11 cellular contexts compared by ENCODE assay signal in genomic region chr5:107542831-107543231, GRCh38.
A peak's percentile ranks its signal among the peaks of the same experiment; 100 is the strongest.
DNase-seq lines count a peak whose midpoint lies in the region; ATAC-seq lines count a peak whose summit lies in the region.
"Had no signal": no experiment of that assay in that cellular context is flagged by ENCODE, and none has a peak within 500 bp of the region (broad histone marks: within the 10 kb centered on the region; RNA-seq: fewer than 3 reads in every experiment).

No MANE protein-coding gene starts in this region.

- H3K36me3 Mint-ChIP-seq in T-helper 2 cell treated with Interferon-gamma antibody and Interleukin-4, amounts not matched to agents 5 μg/mL and 100 μg/mL, for 36 hours (ENCODE audit: low read depth), result no peaks in the 10 kb centered on the region
- H3K36me3 Mint-ChIP-seq in activated CD4-positive, alpha-beta memory T cell treated with anti-CD3 and anti-CD28 coated beads, Interleukin-2, amount 10 ng/mL, durations not matched to agents 7 days and 5 days (ENCODE audit: low read depth), result no peaks in the 10 kb centered on the region
- H3K36me3 Mint-ChIP-seq: activated naive CD4-positive, alpha-beta T cell treated with anti-CD3 and anti-CD28 coated beads, Interleukin-2, amount 50 U/mL, for 24 hours; CD4-positive, CD25-positive, alpha-beta regulatory T cell had no signal

- H3K4ac ChIP-seq in mesenchymal stem cell (ENCODE audit: low read depth in 1 of 2, low read length in 2 of 2), result no peak overlapping the region

- no peak overlapping the region for H2BK15ac ChIP-seq in mesenchymal stem cell (ENCODE audit: low read depth, poor library complexity, severe bottlenecking)

- peak; percentile 13 for DNase-seq in NCI-H82 (lab: John Stamatoyannopoulos, UW)
- DNase-seq in NCI-H82 treated with DMSO at 0.1 percent for 48 hours (lab: John Stamatoyannopoulos, UW; ENCODE audit: unreplicated experiment), result no peak
- peak; percentile 72 for DNase-seq in mesenchymal stem cell
- no peak for DNase-seq in T-helper 2 cell treated with Interferon-gamma antibody and Interleukin-4, amounts not matched to agents 5 μg/mL and 100 μg/mL, for 36 hours (ENCODE audit: low spot score)
- DNase-seq in activated CD4-positive, alpha-beta memory T cell treated with anti-CD3 and anti-CD28 coated beads, Interleukin-2, amount 10 ng/mL, durations not matched to agents 7 days and 5 days, result no peak
- DNase-seq in activated CD4-positive, alpha-beta T cell treated with anti-CD3 and anti-CD28 coated beads for 48 hours, result no peak
- DNase-seq: CD4-positive, CD25-positive, alpha-beta regulatory T cell; stimulated activated naive CD8-positive, alpha-beta T cell treated with anti-CD3 and anti-CD28 coated beads, Interleukin-15, Interleukin-2, amounts not matched to agents 100 U/mL and 50 U/mL, for 24 hours had no signal

- no peak overlapping the region for H2BK12ac ChIP-seq in mesenchymal stem cell (ENCODE audit: low read length in 2 of 2)

- H3K14ac ChIP-seq in mesenchymal stem cell (ENCODE audit: low read length in 2 of 2), result no peak overlapping the region

- no peak overlapping the region for H2AFZ ChIP-seq in mesenchymal stem cell (ENCODE audit: low read depth, low read length)

- H3K4me3 Mint-ChIP-seq in T-helper 2 cell treated with Interferon-gamma antibody and Interleukin-4, amounts not matched to agents 5 μg/mL and 100 μg/mL, for 36 hours, result no peak overlapping the region
- H3K4me3 Mint-ChIP-seq in activated CD4-positive, alpha-beta memory T cell treated with anti-CD3 and anti-CD28 coated beads, Interleukin-2, amount 10 ng/mL, durations not matched to agents 7 days and 5 days, result no peak overlapping the region
- H3K4me3 Mint-ChIP-seq: activated naive CD4-positive, alpha-beta T cell treated with anti-CD3 and anti-CD28 coated beads, Interleukin-2, amount 50 U/mL, for 24 hours; CD4-positive, CD25-positive, alpha-beta regulatory T cell had no signal

- peak overlapping the region; percentile 89 for H3K27ac ChIP-seq in mesenchymal stem cell (ENCODE audit: low read length, poor library complexity, severe bottlenecking)

- H2AK5ac ChIP-seq in mesenchymal stem cell (ENCODE audit: low read length, severe bottlenecking), result peak overlapping the region; percentile 22

- peak overlapping the region; percentile 54 for H3K4me2 ChIP-seq in mesenchymal stem cell (ENCODE audit: low read length, poor library complexity, severe bottlenecking)

- H3K27me3 ChIP-seq in endocrine pancreas (ENCODE audit: control insufficient read depth, insufficient read depth, low read length), result no peaks in the 10 kb centered on the region
- no peaks in the 10 kb centered on the region for H3K27me3 ChIP-seq in mesenchymal stem cell (ENCODE audit: control insufficient read depth in 1 of 2, insufficient read depth in 1 of 2, low read length in 2 of 2)

- 54% methylated on average over 1 of the region's 7 CpGs for WGBS in mesenchymal stem cell

- peak overlapping the region; percentile 32 for H3K4me3 ChIP-seq in endocrine pancreas (ENCODE audit: control insufficient read depth, insufficient read depth, low read length)
- H3K4me3 ChIP-seq in mesenchymal stem cell (ENCODE audit: insufficient read depth in 1 of 2, low read depth in 1 of 2, low read length in 2 of 2), result peak overlapping the region in 1 of 2 experiments; percentile 60

- CTCF ChIA-PET in activated CD4-positive, alpha-beta memory T cell treated with anti-CD3 and anti-CD28 coated beads, Interleukin-2, amount 10 ng/mL, durations not matched to agents 7 days and 5 days (lab: Charles Lee), result no interaction called here

- peaks cover 3% of the 10 kb centered on the region for H3K4me1 Mint-ChIP-seq in T-helper 2 cell treated with Interferon-gamma antibody and Interleukin-4, amounts not matched to agents 5 μg/mL and 100 μg/mL, for 36 hours (ENCODE audit: low read depth)
- peaks cover 3% of the 10 kb centered on the region for H3K4me1 Mint-ChIP-seq in activated CD4-positive, alpha-beta memory T cell treated with anti-CD3 and anti-CD28 coated beads, Interleukin-2, amount 10 ng/mL, durations not matched to agents 7 days and 5 days
- H3K4me1 Mint-ChIP-seq: activated naive CD4-positive, alpha-beta T cell treated with anti-CD3 and anti-CD28 coated beads, Interleukin-2, amount 50 U/mL, for 24 hours; CD4-positive, CD25-positive, alpha-beta regulatory T cell had no signal

- H3K4me1 ChIP-seq in endocrine pancreas (ENCODE audit: control insufficient read depth, insufficient read depth, low read length) (peaks cover 9% of the 10 kb centered on the region), mesenchymal stem cell (ENCODE audit: control insufficient read depth, insufficient read depth, low read depth, low read length) (peaks cover 14% of the 10 kb centered on the region)

- H2BK120ac ChIP-seq in mesenchymal stem cell (ENCODE audit: low read depth, low read length), result peak overlapping the region; percentile 34

- peaks cover 13% of the 10 kb centered on the region for H3K27me3 Mint-ChIP-seq in T-helper 2 cell treated with Interferon-gamma antibody and Interleukin-4, amounts not matched to agents 5 μg/mL and 100 μg/mL, for 36 hours (ENCODE audit: low read depth)
- peaks cover 4% of the 10 kb centered on the region for H3K27me3 Mint-ChIP-seq in activated CD4-positive, alpha-beta memory T cell treated with anti-CD3 and anti-CD28 coated beads, Interleukin-2, amount 10 ng/mL, durations not matched to agents 7 days and 5 days
- H3K27me3 Mint-ChIP-seq: CD4-positive, CD25-positive, alpha-beta regulatory T cell had no signal

- no peak overlapping the region for H3K18ac ChIP-seq in mesenchymal stem cell (ENCODE audit: low read depth in 1 of 2, low read length in 2 of 2)

- peak overlapping the region; percentile 73 for H2BK5ac ChIP-seq in mesenchymal stem cell (ENCODE audit: low read depth, low read length, poor library complexity, severe bottlenecking)

- H3K36me3 ChIP-seq in endocrine pancreas (ENCODE audit: control insufficient read depth, insufficient read depth, low read length) (no peaks in the 10 kb centered on the region), mesenchymal stem cell (ENCODE audit: control insufficient read depth in 1 of 2, insufficient read depth in 2 of 2, low read depth in 1 of 2, low read length in 2 of 2) (no peaks in the 10 kb centered on the region)

- no peaks in the 10 kb centered on the region for H3K9me3 Mint-ChIP-seq in T-helper 2 cell treated with Interferon-gamma antibody and Interleukin-4, amounts not matched to agents 5 μg/mL and 100 μg/mL, for 36 hours
- H3K9me3 Mint-ChIP-seq in activated CD4-positive, alpha-beta memory T cell treated with anti-CD3 and anti-CD28 coated beads, Interleukin-2, amount 10 ng/mL, durations not matched to agents 7 days and 5 days, result no peaks in the 10 kb centered on the region
- H3K9me3 Mint-ChIP-seq: activated naive CD4-positive, alpha-beta T cell treated with anti-CD3 and anti-CD28 coated beads, Interleukin-2, amount 50 U/mL, for 24 hours; CD4-positive, CD25-positive, alpha-beta regulatory T cell had no signal

- H3K9me3 ChIP-seq in endocrine pancreas (ENCODE audit: control insufficient read depth, low read length) (no peaks in the 10 kb centered on the region), mesenchymal stem cell (ENCODE audit: control insufficient read depth, low read length) (no peaks in the 10 kb centered on the region)

- peaks cover 17% of the 10 kb centered on the region for H3K79me1 ChIP-seq in mesenchymal stem cell (replicated peaks; ENCODE audit: low read length, poor library complexity, severe bottlenecking)

- POLR2A ChIA-PET in activated CD4-positive, alpha-beta memory T cell treated with anti-CD3 and anti-CD28 coated beads, Interleukin-2, amount 10 ng/mL, durations not matched to agents 7 days and 5 days (lab: Charles Lee), result no interaction called here

- H4K8ac ChIP-seq in mesenchymal stem cell (ENCODE audit: low read length), result peak overlapping the region; percentile 60

- H4K91ac ChIP-seq in mesenchymal stem cell (ENCODE audit: low read length), result no peak overlapping the region

- ATAC-seq in GM18517 (IDR thresholded peaks at IDR 0.05; ENCODE audit: unreplicated experiment), result no peak

- H3K23ac ChIP-seq in mesenchymal stem cell (ENCODE audit: low read length in 2 of 2), result no peak overlapping the region

- no peak overlapping the region for H3K9ac ChIP-seq in endocrine pancreas (ENCODE audit: control insufficient read depth, insufficient read depth, low read length)
- peak overlapping the region; percentile 62 for H3K9ac ChIP-seq in mesenchymal stem cell (ENCODE audit: low read length)

- no peak overlapping the region for H3K27ac Mint-ChIP-seq in T-helper 2 cell treated with Interferon-gamma antibody and Interleukin-4, amounts not matched to agents 5 μg/mL and 100 μg/mL, for 36 hours
- no peak overlapping the region for H3K27ac Mint-ChIP-seq in activated CD4-positive, alpha-beta memory T cell treated with anti-CD3 and anti-CD28 coated beads, Interleukin-2, amount 10 ng/mL, durations not matched to agents 7 days and 5 days
- H3K27ac Mint-ChIP-seq: activated naive CD4-positive, alpha-beta T cell treated with anti-CD3 and anti-CD28 coated beads, Interleukin-2, amount 50 U/mL, for 24 hours had no signal

Comparison
In these comparisons a context has a peak if more than half of its experiments do, and no peak if none do; other contexts are left out.
1. DNase-seq: peak in NCI-H82 (single experiment) and mesenchymal stem cell (single experiment); none in NCI-H82 treated with DMSO at 0.1 percent for 48 hours (single experiment), T-helper 2 cell treated with Interferon-gamma antibody and Interleukin-4, amounts not matched to agents 5 μg/mL and 100 μg/mL, for 36 hours (single experiment), activated CD4-positive, alpha-beta memory T cell treated with anti-CD3 and anti-CD28 coated beads, Interleukin-2, amount 10 ng/mL, durations not matched to agents 7 days and 5 days (single experiment) and activated CD4-positive, alpha-beta T cell treated with anti-CD3 and anti-CD28 coated beads for 48 hours (single experiment).